8 cellular contexts compared by ENCODE assay signal in genomic region chr6:26195376-26195923, GRCh38.
A peak's percentile ranks its signal among the peaks of the same experiment; 100 is the strongest.
DNase-seq lines count a peak whose midpoint lies in the region; ATAC-seq, FAIRE-seq and TF ChIP-seq lines count a peak whose summit lies in the region.

No MANE protein-coding gene starts in this region.

- CTCF ChIA-PET in naive thymus-derived CD4-positive, alpha-beta T cell (lab: Charles Lee) = interaction anchor here (0.6 to 4.7 kb wide), 11 partner anchors 9 to 359 kb away, joined by 3 to 23 read pairs (median 4); a partner anchor contains a TSS

- FAIRE-seq in GM12892 (lab: Jason Lieb, UNC) = peak; percentile 70

- no peaks in the 10 kb centered on the region for H3K27me3 ChIP-seq in naive thymus-derived CD4-positive, alpha-beta T cell (ENCODE audit: control insufficient read depth in 2 of 2, insufficient read depth in 2 of 2, low read length in 2 of 2)

- intact Hi-C loops in naive thymus-derived CD4-positive, alpha-beta T cell (cut with micrococcal nuclease) = loop anchor here (1.0 to 10.0 kb wide), 6 partner anchors 12 to 1697 kb away; a partner anchor contains a TSS

- H3K27ac Mint-ChIP-seq in naive thymus-derived CD4-positive, alpha-beta T cell = peak overlapping the region; percentile 96 to 100 (median 98)

- peak overlapping the region; percentile 91 for H3K27ac ChIP-seq in naive thymus-derived CD4-positive, alpha-beta T cell (ENCODE audit: low read depth, low read length)

- H3K9me3 Mint-ChIP-seq in naive thymus-derived CD4-positive, alpha-beta T cell = peaks cover 0 to 22% (median 0%) of the 10 kb centered on the region in 11 donors

- H3K36me3 Mint-ChIP-seq in naive thymus-derived CD4-positive, alpha-beta T cell = peaks cover 0 to 10% (median 0%) of the 10 kb centered on the region in 5 donors

- peak; percentile 26 for ATAC-seq in HG03439 (IDR thresholded peaks at IDR 0.05; ENCODE audit: unreplicated experiment)
- ATAC-seq in naive thymus-derived CD4-positive, alpha-beta T cell = peak; percentile 69

- TF ChIP-seq POLR2A in GM12892 (IDR thresholded peaks at IDR 0.05; ENCODE audit: low read depth, low read length) = peak; percentile 71

- peaks cover 0 to 12% (median 0%) of the 10 kb centered on the region in 5 donors for H3K27me3 Mint-ChIP-seq in naive thymus-derived CD4-positive, alpha-beta T cell

- no peak for DNase-seq in GM12892 (ENCODE audit: insufficient read length)
- DNase-seq in RKO (ENCODE audit: low spot score) = peak; percentile 95
- DNase-seq in activated effector memory CD4-positive, alpha-beta T cell treated with anti-CD3 and anti-CD28 coated beads, Interleukin-2, amount 50 U/mL, for 16 hours = peak; percentile 94
- peak; percentile 98 for DNase-seq in fibroblast of peridontal ligament (ENCODE audit: extremely low read depth)
- peak; percentile 56 to 95 (median 89) for DNase-seq in naive thymus-derived CD4-positive, alpha-beta T cell
- DNase-seq in superior temporal gyrus (ENCODE audit: extremely low spot score) = peak; percentile 98
- DNase-seq in 8988T = no peak

- H3K9me3 ChIP-seq in naive thymus-derived CD4-positive, alpha-beta T cell (ENCODE audit: control insufficient read depth in 2 of 3, low read length in 3 of 3) = no peaks in the 10 kb centered on the region

- peaks cover 10 to 12% of the 10 kb centered on the region in 2 donors for H3K4me1 ChIP-seq in naive thymus-derived CD4-positive, alpha-beta T cell (ENCODE audit: control insufficient read depth in 2 of 2, insufficient read depth in 2 of 2, low read length in 2 of 2)

- peaks cover 20 to 56% (median 37%) of the 10 kb centered on the region in 7 donors for H3K4me1 Mint-ChIP-seq in naive thymus-derived CD4-positive, alpha-beta T cell

- peak overlapping the region; percentile 92 for H3K4me3 ChIP-seq in naive thymus-derived CD4-positive, alpha-beta T cell (ENCODE audit: low read length)

- H3K36me3 ChIP-seq in naive thymus-derived CD4-positive, alpha-beta T cell (ENCODE audit: control insufficient read depth in 2 of 3, insufficient read depth in 3 of 3, low read length in 3 of 3) = peaks cover 0 to 4% (median 0%) of the 10 kb centered on the region in 3 experiments

- POLR2A ChIA-PET in naive thymus-derived CD4-positive, alpha-beta T cell (lab: Charles Lee) = interaction anchor here (0.6 to 43.4 kb wide), 35 partner anchors 5 to 1698 kb away, joined by 3 to 3606 read pairs (median 77); partner anchors contain the start of gene HMGN4

- peak overlapping the region; percentile 85 to 99 (median 96) for H3K4me3 Mint-ChIP-seq in naive thymus-derived CD4-positive, alpha-beta T cell

Comparison
In these comparisons a context has a peak if more than half of its experiments do, and no peak if none do; other contexts are left out.
1. DNase-seq: peak in RKO (single experiment), activated effector memory CD4-positive, alpha-beta T cell treated with anti-CD3 and anti-CD28 coated beads, Interleukin-2, amount 50 U/mL, for 16 hours (single experiment), fibroblast of peridontal ligament (single experiment), naive thymus-derived CD4-positive, alpha-beta T cell (9 of 9) and superior temporal gyrus (single experiment); none in GM12892 (single experiment) and 8988T (single experiment).